1 cellular context compared by ENCODE assay signal in genomic region chr12:48182659-48183058, GRCh38.
TF ChIP-seq lines count a peak whose summit lies in the region.

No MANE protein-coding gene starts in this region.

TF ChIP-seq in GM12878, 131 proteins besides CTCF, POLR2A, EP300 and RAD21:
- TF ChIP-seq E2F8 (IDR thresholded peaks at IDR 0.05; ENCODE audit: low read depth, partially characterized antibody) = no peak
- no peak for TF ChIP-seq BCL11A (IDR thresholded peaks at IDR 0.05; ENCODE audit: low read depth, low read length)
- TF ChIP-seq CBX5 (IDR thresholded peaks at IDR 0.05; ENCODE audit: low read depth) = no peak
- TF ChIP-seq RUNX3 (IDR thresholded peaks at IDR 0.05; ENCODE audit: low read length) = peak; percentile 11; the same call in 1 of the 2 replicates
